13 cellular contexts compared by ENCODE assay signal in the genomic region with DNA sequence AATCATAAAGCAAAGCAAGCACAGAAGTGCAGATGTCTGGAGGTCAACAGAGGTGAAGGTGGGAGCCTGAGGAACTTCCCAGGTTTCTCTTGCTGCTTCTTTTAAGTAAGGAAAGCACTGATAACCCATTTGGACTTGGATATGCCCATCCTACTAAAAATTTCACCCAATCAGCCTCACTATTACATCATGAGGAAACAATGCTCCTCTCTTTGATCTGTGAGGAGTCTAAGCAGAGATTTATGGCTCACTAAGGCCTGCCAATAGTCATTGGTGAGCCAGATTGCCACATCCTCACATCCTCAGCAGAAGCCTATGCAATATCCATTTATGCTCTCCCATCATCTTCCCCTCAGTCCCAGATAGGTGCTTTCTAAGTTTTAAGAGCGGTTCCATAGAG.
DNase-seq lines count a peak whose midpoint lies in the region; ATAC-seq, FAIRE-seq and TF ChIP-seq lines count a peak whose summit lies in the region.
"Had no signal": no experiment of that assay in that cellular context is flagged by ENCODE, and none has a peak within 500 bp of the region (broad histone marks: within the 10 kb centered on the region; RNA-seq: fewer than 3 reads in every experiment).

No MANE protein-coding gene starts in this region.

- DNase-seq in AG10803 (ENCODE audit: low read depth) (peak; percentile 89), MG63 (peak; percentile 63), bronchial epithelial cell (ENCODE audit: low read depth) (peak; percentile 61), left lung (no peak), PC-9 (no peak), COLO668 (lab: John Stamatoyannopoulos, UW; ENCODE audit: unreplicated experiment) (no peak), inferior parietal cortex (ENCODE audit: extremely low spot score) (no peak)
- no peak for DNase-seq in activated T-cell treated with anti-CD3 and anti-CD28 coated beads, Interleukin-2, amount 50 U/mL, for 72 hours
- DNase-seq: effector memory CD4-positive, alpha-beta T cell; posterior cingulate gyrus; stimulated activated CD4-positive, alpha-beta T cell treated with anti-CD3 and anti-CD28 coated beads, Interleukin-2, amount 100 ng/mL, for 24 hours had no signal

- H3K4me2 ChIP-seq in PC-9: no peak overlapping the region

- no peak overlapping the region for H3K27ac Mint-ChIP-seq in activated T-cell treated with anti-CD3 and anti-CD28 coated beads, Interleukin-2, amount 50 U/mL, for 72 hours
- H3K27ac Mint-ChIP-seq: stimulated activated effector memory CD8-positive, alpha-beta T cell treated with anti-CD3 and anti-CD28 coated beads, Interleukin-12 subunit alpha, Interleukin-12 subunit beta, amount 100 ng/mL, for 72 hours had no signal

- BruUV-seq in PC-9 (replicated peaks; lab: Mats Ljungman, UMichigan): no TSS peak

- H3K9me3 Mint-ChIP-seq in activated T-cell treated with anti-CD3 and anti-CD28 coated beads, Interleukin-2, amount 50 U/mL, for 72 hours: no peaks in the 10 kb centered on the region
- H3K9me3 Mint-ChIP-seq: stimulated activated effector memory CD8-positive, alpha-beta T cell treated with anti-CD3 and anti-CD28 coated beads, Interleukin-12 subunit alpha, Interleukin-12 subunit beta, amount 100 ng/mL, for 72 hours had no signal

- H3K4me3 Mint-ChIP-seq in activated T-cell treated with anti-CD3 and anti-CD28 coated beads, Interleukin-2, amount 50 U/mL, for 72 hours: no peak overlapping the region
- H3K4me3 Mint-ChIP-seq: stimulated activated effector memory CD8-positive, alpha-beta T cell treated with anti-CD3 and anti-CD28 coated beads, Interleukin-12 subunit alpha, Interleukin-12 subunit beta, amount 100 ng/mL, for 72 hours had no signal

- H3K36me3 ChIP-seq in MG63 (no peaks in the 10 kb centered on the region), bronchial epithelial cell (ENCODE audit: control insufficient read depth, insufficient read depth, low read length) (no peaks in the 10 kb centered on the region), left lung (peaks cover 0 to 21% of the 10 kb centered on the region in 2 donors), PC-9 (ENCODE audit: low read depth) (no peaks in the 10 kb centered on the region)

- no peaks in the 10 kb centered on the region for H3K4me1 Mint-ChIP-seq in activated T-cell treated with anti-CD3 and anti-CD28 coated beads, Interleukin-2, amount 50 U/mL, for 72 hours (ENCODE audit: low read depth)
- H3K4me1 Mint-ChIP-seq: stimulated activated effector memory CD8-positive, alpha-beta T cell treated with anti-CD3 and anti-CD28 coated beads, Interleukin-12 subunit alpha, Interleukin-12 subunit beta, amount 100 ng/mL, for 72 hours had no signal

- H3K27ac ChIP-seq in left lung: no peak overlapping the region
- H3K27ac ChIP-seq in PC-9: no peak overlapping the region

- H3K4me1 ChIP-seq in left lung (peaks cover 0 to 20% of the 10 kb centered on the region in 2 donors), PC-9 (replicated peaks; ENCODE audit: insufficient read depth) (peaks cover 5% of the 10 kb centered on the region; the same call in 1 of the 2 replicates)

- intact Hi-C loops in left lung (cut with DNase I) (no loop called here), PC-9 (cut with micrococcal nuclease; ENCODE audit: unreplicated experiment) (loop anchor here (5.0 kb wide), 1 partner anchor 74 kb away; no protein-coding TSS in a partner anchor)

- H3K36me3 Mint-ChIP-seq in activated T-cell treated with anti-CD3 and anti-CD28 coated beads, Interleukin-2, amount 50 U/mL, for 72 hours (ENCODE audit: insufficient read depth in 2 of 2): peaks cover 0 to 3% of the 10 kb centered on the region in 2 donors

- POLR2A ChIA-PET in PC-9 (lab: Charles Lee; ENCODE audit: unreplicated experiment): no interaction called here

- peak; percentile 19 for ATAC-seq in left lung
- no peak for ATAC-seq in activated T-cell treated with anti-CD3 and anti-CD28 coated beads, Interleukin-2, amount 50 U/mL, for 72 hours (replicated peaks in 1 of 2)
- ATAC-seq: K562; stimulated activated effector memory CD8-positive, alpha-beta T cell treated with anti-CD3 and anti-CD28 coated beads, Interleukin-12 subunit alpha, Interleukin-12 subunit beta, amount 100 ng/mL, for 72 hours had no signal

- no peaks in the 10 kb centered on the region for H3F3A ChIP-seq in PC-9 (ENCODE audit: insufficient read depth, low read depth)

- CTCF ChIA-PET in PC-9 (lab: Charles Lee): no interaction called here

- no peak for FAIRE-seq in bronchial epithelial cell (lab: Jason Lieb, UNC)
- FAIRE-seq: K562 had no signal

- H3K4me3 ChIP-seq in AG10803 (ENCODE audit: low read length): no peak overlapping the region
- H3K4me3 ChIP-seq in MG63: no peak overlapping the region
- H3K4me3 ChIP-seq in bronchial epithelial cell (ENCODE audit: low read depth, low read length): no peak overlapping the region
- H3K4me3 ChIP-seq in left lung: no peak overlapping the region
- H3K4me3 ChIP-seq in PC-9: no peak overlapping the region
- H3K4me3 ChIP-seq: K562 had no signal

- no peaks in the 10 kb centered on the region for H3K27me3 Mint-ChIP-seq in activated T-cell treated with anti-CD3 and anti-CD28 coated beads, Interleukin-2, amount 50 U/mL, for 72 hours (ENCODE audit: low read depth)

- no peak overlapping the region for H2AFZ ChIP-seq in PC-9

- H3K9me3 ChIP-seq in MG63: no peaks in the 10 kb centered on the region
- no peaks in the 10 kb centered on the region for H3K9me3 ChIP-seq in left lung
- H3K9me3 ChIP-seq in PC-9 (ENCODE audit: insufficient read depth, low read depth): no peaks in the 10 kb centered on the region

- no peaks in the 10 kb centered on the region for H4K20me1 ChIP-seq in PC-9 (ENCODE audit: insufficient read depth)

- TF ChIP-seq CTCF in AG10803 (conservative IDR thresholded peaks at IDR 0.05; ENCODE audit: low read length): no peak
- no peak for TF ChIP-seq CTCF in bronchial epithelial cell (IDR thresholded peaks at IDR 0.05; ENCODE audit: insufficient read depth, low read length, severe bottlenecking)
- TF ChIP-seq CTCF in left lung (IDR thresholded peaks at IDR 0.05): no peak
- TF ChIP-seq CTCF in PC-9 (conservative IDR thresholded peaks at IDR 0.05): no peak

- no peaks in the 10 kb centered on the region for H3K27me3 ChIP-seq in MG63
- H3K27me3 ChIP-seq in bronchial epithelial cell (ENCODE audit: control insufficient read depth, insufficient read depth, low read length): no peaks in the 10 kb centered on the region
- no peaks in the 10 kb centered on the region for H3K27me3 ChIP-seq in left lung
- no peaks in the 10 kb centered on the region for H3K27me3 ChIP-seq in PC-9 (ENCODE audit: insufficient read depth, low read depth)

- no peaks in the 10 kb centered on the region for H3K9me2 ChIP-seq in PC-9 (ENCODE audit: insufficient read depth)

- H3K79me2 ChIP-seq in PC-9 (ENCODE audit: low read depth): no peaks in the 10 kb centered on the region

Comparison
In these comparisons a context has a peak if more than half of its experiments do, and no peak if none do; other contexts are left out.
1. DNase-seq: peak in AG10803 (single experiment), MG63 (single experiment) and bronchial epithelial cell (single experiment); none in left lung (0 of 2), PC-9 (0 of 2), COLO668 (single experiment), activated T-cell treated with anti-CD3 and anti-CD28 coated beads, Interleukin-2, amount 50 U/mL, for 72 hours (0 of 2) and inferior parietal cortex (single experiment).